ENCODE assay signal across 12 cellular contexts in the genomic region with DNA sequence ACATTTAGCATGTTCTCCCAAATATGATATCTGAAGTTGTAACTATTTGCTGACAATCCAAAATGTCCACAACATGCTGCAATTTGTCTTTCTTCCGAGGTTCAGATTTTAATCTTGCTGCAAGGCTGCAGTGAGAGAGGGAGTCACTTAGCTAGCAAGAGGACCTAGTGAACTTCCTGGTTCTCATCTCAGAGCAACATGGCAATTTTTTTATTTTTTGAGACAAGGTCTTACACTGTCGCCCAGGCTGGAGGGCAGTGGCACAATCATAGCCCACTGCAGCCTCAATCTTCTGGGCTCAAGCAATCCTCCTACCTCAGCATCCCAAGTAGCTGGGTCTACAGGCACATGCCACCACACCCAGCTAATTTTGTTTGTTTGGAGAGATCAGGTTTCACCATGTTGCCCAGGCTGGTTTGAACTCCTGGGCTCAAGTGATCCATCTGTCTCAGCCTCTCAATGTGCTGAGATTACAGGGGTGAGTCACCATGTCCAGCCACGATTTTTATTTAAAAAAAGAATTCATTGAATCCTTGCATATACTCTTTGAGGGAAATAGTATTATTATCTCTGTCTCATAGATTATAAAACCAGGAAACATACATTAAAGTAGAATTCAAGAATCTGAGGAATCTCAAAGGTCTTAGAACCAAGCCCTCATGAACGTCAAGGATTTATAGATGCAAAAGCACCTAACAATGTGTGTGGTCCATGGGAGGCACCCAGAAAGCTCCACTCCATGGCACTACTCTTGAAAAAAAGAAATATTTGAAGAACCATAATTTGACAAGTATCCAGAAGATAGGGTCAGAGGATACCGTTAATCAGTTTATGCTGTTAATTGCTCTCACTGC. TPM values are rescaled to one million over a fixed set of nuclear protein-coding genes. Genes with fewer than 3 reads are reported as not detected.
A peak's percentile ranks its signal among the peaks of the same experiment; 100 is the strongest.
DNase-seq lines count a peak whose midpoint lies in the region; ATAC-seq and TF ChIP-seq lines count a peak whose summit lies in the region.
"Had no signal": no experiment of that assay in that cellular context is flagged by ENCODE, and none has a peak within 500 bp of the region (broad histone marks: within the 10 kb centered on the region; RNA-seq: fewer than 3 reads in every experiment).

No MANE protein-coding gene starts in this region.

- ATAC-seq in GM18520 (IDR thresholded peaks at IDR 0.05; ENCODE audit: unreplicated experiment) = no peak

- H3K27ac ChIP-seq in breast epithelium (no peak overlapping the region), trophoblast cell (ENCODE audit: low read depth, low read length) (no peak overlapping the region)
- H3K27ac ChIP-seq: dorsolateral prefrontal cortex had no signal

- no peak overlapping the region for H3K23ac ChIP-seq in trophoblast cell (ENCODE audit: low read length)

- H3K4me3 ChIP-seq in breast epithelium (no peak overlapping the region), epithelial cell of esophagus (ENCODE audit: low read length) (no peak overlapping the region), trophoblast cell (ENCODE audit: low read depth, low read length) (no peak overlapping the region)
- H3K4me3 ChIP-seq: dorsolateral prefrontal cortex had no signal

- H3K4me1 ChIP-seq in breast epithelium (no peaks in the 10 kb centered on the region), trophoblast cell (ENCODE audit: control insufficient read depth in 1 of 2, insufficient read depth in 2 of 2, low read length in 2 of 2) (peaks cover 0 to 5% of the 10 kb centered on the region in 2 experiments)
- H3K4me1 ChIP-seq: BE2C had no signal

- peaks cover 5% of the 10 kb centered on the region for H3K27me3 Mint-ChIP-seq in MCF 10A (ENCODE audit: insufficient read depth, unreplicated experiment)
- H3K27me3 Mint-ChIP-seq: activated B cell treated with CpG ODN at 0.5 μM for 24 hours had no signal

- H3K9me3 ChIP-seq in breast epithelium = no peaks in the 10 kb centered on the region
- H3K9me3 ChIP-seq in trophoblast cell (ENCODE audit: insufficient read depth, low read depth, low read length) = peaks cover 2% of the 10 kb centered on the region
- H3K9me3 ChIP-seq: BE2C had no signal

- H3K14ac ChIP-seq in trophoblast cell (ENCODE audit: low read length) = no peak overlapping the region

- H3K36me3 Mint-ChIP-seq in MCF 10A (ENCODE audit: insufficient read depth, unreplicated experiment) = no peaks in the 10 kb centered on the region

- no peak overlapping the region for H2BK5ac ChIP-seq in trophoblast cell (ENCODE audit: low read depth, low read length, poor library complexity)

- TF ChIP-seq POLR2A in breast epithelium (IDR thresholded peaks at IDR 0.05) = no peak

- no peak overlapping the region for H4K8ac ChIP-seq in trophoblast cell (ENCODE audit: low read depth, low read length)

- CTCF ChIA-PET in MCF 10A (lab: Yijun Ruan, JAX) = interaction anchor here (0.6 to 0.9 kb wide), 4 partner anchors 8 to 108 kb away, joined by 3 to 4 read pairs (median 4); no protein-coding TSS in a partner anchor

- H3K36me3 ChIP-seq in breast epithelium (no peaks in the 10 kb centered on the region), trophoblast cell (ENCODE audit: control insufficient read depth in 1 of 2, insufficient read depth in 2 of 2, low read length in 2 of 2) (no peaks in the 10 kb centered on the region)
- H3K36me3 ChIP-seq: BE2C had no signal

- no peak overlapping the region for H3K4ac ChIP-seq in trophoblast cell (ENCODE audit: low read depth, low read length)

- no peak overlapping the region for H3K18ac ChIP-seq in trophoblast cell (ENCODE audit: low read length)

- H2BK120ac ChIP-seq in trophoblast cell (ENCODE audit: insufficient read depth, low read length, poor library complexity) = no peak overlapping the region

- BruUV-seq in MCF 10A (replicated peaks; lab: Mats Ljungman, UMichigan) = no TSS peak

- no peaks in the 10 kb centered on the region for H3K79me2 ChIP-seq in trophoblast cell (ENCODE audit: control insufficient read depth, insufficient read depth, low read length, poor library complexity)

- H2AK5ac ChIP-seq in trophoblast cell (ENCODE audit: low read length) = no peak overlapping the region

- no peak overlapping the region for H2BK12ac ChIP-seq in trophoblast cell (ENCODE audit: low read length)

- no peaks in the 10 kb centered on the region for H3K27me3 ChIP-seq in breast epithelium
- H3K27me3 ChIP-seq in trophoblast cell (ENCODE audit: insufficient read depth, low read length) = no peaks in the 10 kb centered on the region
- H3K27me3 ChIP-seq: BE2C had no signal

- H3K9me3 Mint-ChIP-seq in MCF 10A (ENCODE audit: unreplicated experiment) = no peaks in the 10 kb centered on the region
- H3K9me3 Mint-ChIP-seq: activated B cell treated with CpG ODN at 0.5 μM for 24 hours had no signal

- no peak overlapping the region for H2AFZ ChIP-seq in trophoblast cell (ENCODE audit: insufficient read depth, low read length, poor library complexity)

- no peak overlapping the region for H4K91ac ChIP-seq in trophoblast cell (ENCODE audit: low read depth, low read length)

- DNase-seq in MCF 10A (ENCODE audit: unreplicated experiment) (peak; percentile 87), breast epithelium (ENCODE audit: low spot score in 2 of 2) (no peak), OCI-M1 (lab: John Stamatoyannopoulos, UW) (peak; percentile 55), epithelial cell of esophagus (ENCODE audit: low read depth) (peak; percentile 73), stromal cell of bone marrow (ENCODE audit: low read depth) (peak; percentile 34), inferior parietal cortex (ENCODE audit: extremely low spot score) (no peak), trophoblast cell (no peak)
- DNase-seq: activated B cell treated with CpG ODN at 0.5 μM for 24 hours, BE2C, NCI-H1092 had no signal

- intact Hi-C loops in MCF 10A (cut with micrococcal nuclease) (no loop called here), breast epithelium (cut with DNase I; ENCODE audit: low total_unique reads) (loop anchor here (2.0 kb wide), 1 partner anchor 52 kb away; no protein-coding TSS in a partner anchor)

- H3K79me1 ChIP-seq in trophoblast cell (ENCODE audit: low read length) = no peaks in the 10 kb centered on the region

- peaks cover 6% of the 10 kb centered on the region for H3K4me1 Mint-ChIP-seq in MCF 10A (ENCODE audit: insufficient read depth, unreplicated experiment)

- POLR2A ChIA-PET in MCF 10A (lab: Yijun Ruan, JAX) = interaction anchor here (1.1 kb wide), 1 partner anchor 14 kb away, joined by 3 read pairs; no protein-coding TSS in a partner anchor

- H3K4me3 Mint-ChIP-seq in MCF 10A (ENCODE audit: unreplicated experiment) = no peak overlapping the region
- H3K4me3 Mint-ChIP-seq: activated B cell treated with CpG ODN at 0.5 μM for 24 hours had no signal

- no peak overlapping the region for H3K9ac ChIP-seq in trophoblast cell (ENCODE audit: low read length)

- H3K4me2 ChIP-seq in trophoblast cell (ENCODE audit: low read length) = no peak overlapping the region

- H4K12ac ChIP-seq in trophoblast cell (ENCODE audit: low read depth, low read length) = no peak overlapping the region

- no CpG with 5 or more reads among the region's 5 CpGs for WGBS in trophoblast cell (ENCODE audit: extremely low coverage, insufficient coverage, insufficient read length)

- peak overlapping the region; percentile 5 for H3K27ac Mint-ChIP-seq in MCF 10A (ENCODE audit: low read depth, unreplicated experiment)
- H3K27ac Mint-ChIP-seq: activated B cell treated with CpG ODN at 0.5 μM for 24 hours had no signal

- TF ChIP-seq CTCF in MCF 10A (IDR thresholded peaks at IDR 0.05; ENCODE audit: unreplicated experiment) = no peak
- TF ChIP-seq CTCF in breast epithelium (IDR thresholded peaks at IDR 0.05) = no peak
- TF ChIP-seq CTCF in epithelial cell of esophagus (IDR thresholded peaks at IDR 0.05; ENCODE audit: insufficient read depth, low read depth, low read length, missing control alignments) = no peak

RNA-seq across cellular contexts. Expression of a gene that starts 9.1 kb away (rescaled TPM):
- total RNA-seq in MCF 10A (2022) (not detected in 2 replicates), breast epithelium (10 to 100 TPM in 1 of 3 donors, 1 to 10 TPM in 1, not detected in 1; 1.0 to 11.0 TPM)
- polyA plus RNA-seq in trophoblast cell (2013) = 0.03 TPM in 1 of 2 replicates, not detected in the other
- total RNA-seq: activated B cell treated with CpG ODN at 0.5 μM for 24 hours had no signal

Comparison
In these comparisons a context has a peak if more than half of its experiments do, and no peak if none do; other contexts are left out.
1. DNase-seq: peak in MCF 10A (single experiment), OCI-M1 (single experiment), epithelial cell of esophagus (single experiment) and stromal cell of bone marrow (single experiment); none in breast epithelium (0 of 2), inferior parietal cortex (single experiment) and trophoblast cell (0 of 2).